Comparison of ENCODE assay signal across 8 cellular contexts in genomic region chr2:190533175-190533967, GRCh38. TPM values are rescaled to one million over a fixed set of nuclear protein-coding genes. Genes with fewer than 3 reads are reported as not detected.
DNase-seq lines count a peak whose midpoint lies in the region; ATAC-seq and TF ChIP-seq lines count a peak whose summit lies in the region.

No MANE protein-coding gene starts in this region.

- peaks cover 17% of the 10 kb centered on the region for H3K79me2 ChIP-seq in Karpas-422 (ENCODE audit: low read length)

- H3K4me3 ChIP-seq in Karpas-422 (ENCODE audit: low read length) (peak overlapping the region; percentile 77), mucosa of rectum (ENCODE audit: low read length in 2 of 2) (peak overlapping the region; percentile 83 to 96)

- ATAC-seq in CD4-positive, alpha-beta T cell (ENCODE audit: poor library complexity): peak; percentile 12
- ATAC-seq in esophagus mucosa: no peak
- no peak for ATAC-seq in HG03196 (IDR thresholded peaks at IDR 0.05; ENCODE audit: unreplicated experiment)

- peaks cover 41% of the 10 kb centered on the region for H3K36me3 Mint-ChIP-seq in CD4-positive, alpha-beta T cell (ENCODE audit: low read depth)
- H3K36me3 Mint-ChIP-seq in brain: peaks cover 19% of the 10 kb centered on the region

- H3K9me3 Mint-ChIP-seq in CD4-positive, alpha-beta T cell: peaks cover 5% of the 10 kb centered on the region
- H3K9me3 Mint-ChIP-seq in brain: peaks cover 13 to 24% (median 17%) of the 10 kb centered on the region in 5 experiments

- no peaks in the 10 kb centered on the region for H3K9me3 ChIP-seq in CD4-positive, alpha-beta T cell (ENCODE audit: control insufficient read depth, low read length)
- H3K9me3 ChIP-seq in Karpas-422 (ENCODE audit: low read length) (0 out of 2 replicates have a peak, but pooled peaks cover under 1% of the 10 kb centered on the region), mucosa of rectum (ENCODE audit: control insufficient read depth in 2 of 2, low read length in 2 of 2) (no peaks in the 10 kb centered on the region)

- H3K27ac Mint-ChIP-seq in CD4-positive, alpha-beta T cell: peak overlapping the region; percentile 99
- H3K27ac Mint-ChIP-seq in brain: peak overlapping the region; percentile 60 to 97 (median 94)

- H3K27me3 ChIP-seq in CD4-positive, alpha-beta T cell (ENCODE audit: control insufficient read depth, insufficient read depth, low read length): no peaks in the 10 kb centered on the region
- H3K27me3 ChIP-seq in Karpas-422 (ENCODE audit: low read length) (no peaks in the 10 kb centered on the region), mucosa of rectum (ENCODE audit: control insufficient read depth in 2 of 2, insufficient read depth in 2 of 2, low read length in 2 of 2) (no peaks in the 10 kb centered on the region)

- H3K9ac ChIP-seq in Karpas-422 (ENCODE audit: low read length) (peak overlapping the region; percentile 89), mucosa of rectum (ENCODE audit: low read depth in 1 of 2, low read length in 2 of 2) (peak overlapping the region; percentile 93 to 95)

- TF ChIP-seq CTCF in CD4-positive, alpha-beta T cell (IDR thresholded peaks at IDR 0.05): no peak
- no peak for TF ChIP-seq CTCF in brain (conservative IDR thresholded peaks at IDR 0.05)

- DNase-seq in CD4-positive, alpha-beta T cell: peak in 1 of 10 experiments; percentile 51
- DNase-seq in Karpas-422 (no peak), COR-L47 (lab: John Stamatoyannopoulos, UW) (no peak), GM19240 (ENCODE audit: insufficient read length, low spot score) (no peak)

- H3K4me2 ChIP-seq in Karpas-422 (ENCODE audit: low read depth, low read length, poor library complexity, severe bottlenecking): peak overlapping the region; percentile 89

- H3K36me3 ChIP-seq in Karpas-422 (ENCODE audit: insufficient read depth, low read length): peaks cover 8% of the 10 kb centered on the region; the same call in 1 of the 2 replicates
- no peaks in the 10 kb centered on the region for H3K36me3 ChIP-seq in mucosa of rectum (ENCODE audit: control insufficient read depth in 2 of 2, insufficient read depth in 2 of 2, low read length in 2 of 2)

- no peaks in the 10 kb centered on the region for H3K9me2 ChIP-seq in Karpas-422 (replicated peaks; ENCODE audit: insufficient read depth, low read length)

- H2AFZ ChIP-seq in Karpas-422 (ENCODE audit: low read length): peak overlapping the region; percentile 72; the same call in 1 of the 2 replicates

- peaks cover 85% of the 10 kb centered on the region for H3K4me1 Mint-ChIP-seq in CD4-positive, alpha-beta T cell (ENCODE audit: low read depth)
- H3K4me1 Mint-ChIP-seq in brain: peaks cover 32% of the 10 kb centered on the region

- intact Hi-C loops in CD4-positive, alpha-beta T cell (cut with DNase I, micrococcal nuclease): loop anchor here (2.0 to 10.0 kb wide), 8 partner anchors 19 to 869 kb away; partner anchors contain the start of genes NAB1 (in 2 of the 2), ASNSD1 (in 1 of the 2), GLS (in 1 of the 2) and MFSD6 (in 1 of the 2)

- H3K27me3 Mint-ChIP-seq in CD4-positive, alpha-beta T cell: no peaks in the 10 kb centered on the region
- H3K27me3 Mint-ChIP-seq in brain: peaks cover 2% of the 10 kb centered on the region

- CTCF ChIA-PET in CD4-positive, alpha-beta T cell (lab: Charles Lee): interaction anchor here (1.0 to 1.5 kb wide), 3 partner anchors 116 to 214 kb away, joined by 3 to 4 read pairs (median 4); partner anchors contain the start of gene HIBCH

- POLR2A ChIA-PET in CD4-positive, alpha-beta T cell (lab: Charles Lee): interaction anchor here (0.7 to 5.3 kb wide), 33 partner anchors 10 to 615 kb away, joined by 3 to 100 read pairs (median 4); partner anchors contain the start of genes GLS, MFSD6 and NAB1

- H4K20me1 ChIP-seq in Karpas-422 (ENCODE audit: insufficient read depth, low read depth, low read length): no peaks in the 10 kb centered on the region

- H3K27ac ChIP-seq in CD4-positive, alpha-beta T cell (ENCODE audit: low read depth, low read length): peak overlapping the region; percentile 87
- H3K27ac ChIP-seq in Karpas-422 (ENCODE audit: low read length): peak overlapping the region; percentile 81
- H3K27ac ChIP-seq in mucosa of rectum (ENCODE audit: low read depth in 2 of 2, low read length in 2 of 2): peak overlapping the region; percentile 92 to 93

- peak overlapping the region; percentile 93 for H3K4me3 Mint-ChIP-seq in CD4-positive, alpha-beta T cell
- peak overlapping the region; percentile 91 to 95 (median 93) for H3K4me3 Mint-ChIP-seq in brain

- H3K4me1 ChIP-seq in Karpas-422 (ENCODE audit: low read length): peaks cover 69% of the 10 kb centered on the region
- peaks cover 5 to 9% of the 10 kb centered on the region in 2 donors for H3K4me1 ChIP-seq in mucosa of rectum (ENCODE audit: control insufficient read depth in 2 of 2, insufficient read depth in 2 of 2, low read length in 2 of 2)

RNA-seq across cellular contexts. Expression of gene NEMP2, which starts 1.2 kb away (rescaled TPM):
- 10 to 100 TPM; 11.6 to 12.2 TPM for total RNA-seq in CD4-positive, alpha-beta T cell
- total RNA-seq in Karpas-422 (2014; rRNA removed; shearing (Covaris generic); ENCODE audit: low replicate concordance): 10.6 and 11.1 TPM in 2 replicates
- 4.0 TPM for polyA plus RNA-seq in brain (ENCODE audit: insufficient read depth, low read depth, low replicate concordance)
- total RNA-seq in esophagus mucosa: 3.8 TPM
